ENCODE assay signal across 28 cellular contexts in genomic region chr4:102246416-102246815, GRCh38.
"Had no signal": no experiment of that assay in that cellular context is flagged by ENCODE, and none has a peak within 500 bp of the region (broad histone marks: within the 10 kb centered on the region; RNA-seq: fewer than 3 reads in every experiment).

No MANE protein-coding gene starts in this region.

- H3K4me3 Mint-ChIP-seq: mesothelial cell of epicardium; naive B cell; nephron; neural progenitor cell; stimulated activated memory B cell treated with anti-CD40 and anti-IgM and Interleukin-4, amounts not matched to agents 10 μg/mL and 1 μg/mL and 100 μg/mL, for 72 hours had no signal

- DNase-seq: dorsolateral prefrontal cortex; effector CD4-positive, alpha-beta T cell; heart left ventricle; kidney; mesenchymal stem cell; mucosa of descending colon; naive B cell; stimulated activated CD4-positive, alpha-beta T cell treated with anti-CD3 and anti-CD28 coated beads, Interleukin-4, amount 100 ng/mL, for 4 hours; stimulated activated naive CD8-positive, alpha-beta T cell treated with anti-CD3 and anti-CD28 coated beads, Interleukin-15, Interleukin-2, amounts not matched to agents 100 U/mL and 50 U/mL, for 24 hours; substantia nigra; upper lobe of left lung had no signal

- H3K9me3 ChIP-seq: mucosa of descending colon, prostate gland, right atrium auricular region, thoracic aorta had no signal

- H3K27ac Mint-ChIP-seq: mesothelial cell of epicardium; naive B cell; nephron; neural progenitor cell; stimulated activated memory B cell treated with anti-CD40 and anti-IgM and Interleukin-4, amounts not matched to agents 10 μg/mL and 1 μg/mL and 100 μg/mL, for 72 hours had no signal

- H3K4me1 ChIP-seq: esophagus muscularis mucosa, foreskin keratinocyte, gastroesophageal sphincter, heart left ventricle, neural progenitor cell, prostate gland, right atrium auricular region, upper lobe of left lung had no signal

- H3K4me3 ChIP-seq: dorsolateral prefrontal cortex, esophagus muscularis mucosa, gastroesophageal sphincter, heart left ventricle, hepatocyte, lung, mucosa of descending colon, neural progenitor cell, prostate gland, right atrium auricular region, thoracic aorta, upper lobe of left lung had no signal

- H3K27me3 ChIP-seq: dorsolateral prefrontal cortex, esophagus muscularis mucosa, foreskin keratinocyte, gastroesophageal sphincter, heart left ventricle, hepatocyte, neural progenitor cell, right atrium auricular region, upper lobe of left lung had no signal

- H3K27me3 Mint-ChIP-seq: naive B cell; stimulated activated memory B cell treated with anti-CD40 and anti-IgM and Interleukin-4, amounts not matched to agents 10 μg/mL and 1 μg/mL and 100 μg/mL, for 72 hours had no signal

- H3K36me3 Mint-ChIP-seq: mesothelial cell of epicardium; neural progenitor cell; stimulated activated memory B cell treated with anti-CD40 and anti-IgM and Interleukin-4, amounts not matched to agents 10 μg/mL and 1 μg/mL and 100 μg/mL, for 72 hours had no signal

- H3K4me2 ChIP-seq: hepatocyte, neural progenitor cell had no signal

- H2AFZ ChIP-seq: hepatocyte, neural progenitor cell had no signal

- FAIRE-seq: colon, kidney, urothelium cell line had no signal

- ATAC-seq: foreskin keratinocyte; gastroesophageal sphincter; heart left ventricle; left lobe of liver; mucosa of descending colon; sciatic nerve; stimulated activated memory B cell treated with anti-CD40 and anti-IgM and Interleukin-4, amounts not matched to agents 10 μg/mL and 1 μg/mL and 100 μg/mL, for 72 hours; stimulated activated naive CD8-positive, alpha-beta T cell treated with anti-CD3 and anti-CD28 coated beads, Interleukin-15, Interleukin-2, amounts not matched to agents 100 U/mL and 50 U/mL, for 24 hours had no signal

- H3K4me1 Mint-ChIP-seq: naive B cell; nephron; neural progenitor cell; stimulated activated memory B cell treated with anti-CD40 and anti-IgM and Interleukin-4, amounts not matched to agents 10 μg/mL and 1 μg/mL and 100 μg/mL, for 72 hours had no signal

- H3K27ac ChIP-seq: dorsolateral prefrontal cortex, epithelial cell of prostate, esophagus muscularis mucosa, foreskin keratinocyte, gastroesophageal sphincter, heart left ventricle, hepatocyte, neural progenitor cell, prostate gland, right atrium auricular region, thoracic aorta, upper lobe of left lung had no signal

- H3K9ac ChIP-seq: neural progenitor cell had no signal

- H3K79me2 ChIP-seq: hepatocyte had no signal

- H3K36me3 ChIP-seq: esophagus muscularis mucosa, gastroesophageal sphincter, heart left ventricle, neural progenitor cell, prostate gland, right atrium auricular region, thoracic aorta, upper lobe of left lung had no signal
